Comparison of ENCODE assay signal across 8 cellular contexts in the genomic region with DNA sequence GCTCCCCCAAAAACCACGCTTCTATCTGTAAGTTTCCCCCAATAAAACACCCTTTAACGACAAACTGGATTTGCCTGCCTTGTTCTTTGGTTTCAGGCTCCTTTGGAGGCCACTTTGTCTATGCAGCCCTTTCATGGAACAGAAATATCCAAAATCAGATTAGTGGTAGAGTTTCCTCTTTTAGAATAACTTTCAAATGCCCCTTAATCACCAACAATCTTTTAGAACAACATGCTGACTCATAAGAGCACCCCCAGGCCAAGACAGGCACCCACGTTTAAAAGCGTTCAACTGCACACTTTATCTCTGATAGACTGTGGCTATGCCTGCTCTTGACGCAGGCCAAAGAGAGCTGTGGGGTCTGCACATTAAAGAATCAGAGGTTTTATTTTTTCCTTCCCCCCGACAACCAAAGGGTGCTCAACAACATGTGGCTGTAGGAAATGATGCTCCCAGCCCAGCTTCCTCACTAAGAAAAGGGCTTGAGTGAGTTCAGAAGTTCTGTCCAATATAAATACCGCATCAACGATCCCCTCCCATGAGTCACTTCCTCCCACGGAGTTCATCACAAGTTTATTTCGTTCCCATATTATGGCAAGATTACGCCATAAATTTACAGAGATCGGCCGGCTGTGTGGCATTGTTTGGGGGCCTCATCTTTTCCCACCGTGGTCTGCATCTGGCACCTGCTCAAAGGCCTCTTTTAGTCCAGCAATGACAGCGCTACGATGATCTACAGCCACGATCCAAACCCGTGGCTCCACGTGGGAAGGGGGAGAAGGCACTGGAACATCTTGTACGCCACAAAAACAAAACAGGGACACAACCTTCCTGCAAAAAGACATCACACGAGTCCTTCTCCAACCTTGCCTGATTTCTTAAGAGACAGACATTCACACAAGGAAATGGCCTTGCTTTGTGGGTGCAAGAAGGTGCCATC.
DNase-seq lines count a peak whose midpoint lies in the region; ATAC-seq and TF ChIP-seq lines count a peak whose summit lies in the region.

No MANE protein-coding gene starts in this region.

- H3K27me3 Mint-ChIP-seq in activated naive CD8-positive, alpha-beta T cell treated with anti-CD3 and anti-CD28 coated beads, Interleukin-2, amount 50 U/mL, for 24 hours: peaks cover 47% of the 10 kb centered on the region

- no peak overlapping the region for H2AFZ ChIP-seq in hepatocyte

- peak overlapping the region; percentile 40 for H3K27ac Mint-ChIP-seq in activated naive CD8-positive, alpha-beta T cell treated with anti-CD3 and anti-CD28 coated beads, Interleukin-2, amount 50 U/mL, for 24 hours

- DNase-seq in AG10803 (ENCODE audit: low read depth): peak; percentile 98
- peak; percentile 99 for DNase-seq in M059J (ENCODE audit: low read depth)
- peak; percentile 47 for DNase-seq in activated naive CD8-positive, alpha-beta T cell treated with anti-CD3 and anti-CD28 coated beads, Interleukin-2, amount 50 U/mL, for 24 hours
- DNase-seq in hepatocyte (ENCODE audit: low spot score): peak; percentile 59
- peak; percentile 30 to 40 for DNase-seq in stimulated activated CD8-positive, alpha-beta memory T cell treated with anti-CD3 and anti-CD28 coated beads, Interleukin-15, amount 100 ng/mL, for 48 hours (ENCODE audit: low read depth in 2 of 2)
- no peak for DNase-seq in NCI-H1092 treated with DMSO at 0.1 percent for 48 hours (lab: John Stamatoyannopoulos, UW)
- DNase-seq in superior temporal gyrus (ENCODE audit: extremely low spot score): no peak

- WGBS in hepatocyte (ENCODE audit: low lambda C conversion rate, missing lambda C conversion rate): 70% methylated on average over 21 of the region's 21 CpGs

- no peaks in the 10 kb centered on the region for H3K79me2 ChIP-seq in hepatocyte

- no peaks in the 10 kb centered on the region for H3K27me3 ChIP-seq in hepatocyte

- peaks cover 62% of the 10 kb centered on the region for H3K4me1 Mint-ChIP-seq in activated naive CD8-positive, alpha-beta T cell treated with anti-CD3 and anti-CD28 coated beads, Interleukin-2, amount 50 U/mL, for 24 hours

- H3K9me3 Mint-ChIP-seq in activated naive CD8-positive, alpha-beta T cell treated with anti-CD3 and anti-CD28 coated beads, Interleukin-2, amount 50 U/mL, for 24 hours: no peaks in the 10 kb centered on the region

- H3K9me2 ChIP-seq in hepatocyte (replicated peaks; ENCODE audit: insufficient read depth): no peaks in the 10 kb centered on the region

- no peaks in the 10 kb centered on the region for H3K36me3 ChIP-seq in hepatocyte (replicated peaks; ENCODE audit: insufficient read depth, low read depth)

- peak overlapping the region; percentile 3 for H3K4me3 Mint-ChIP-seq in activated naive CD8-positive, alpha-beta T cell treated with anti-CD3 and anti-CD28 coated beads, Interleukin-2, amount 50 U/mL, for 24 hours

- ATAC-seq in activated naive CD8-positive, alpha-beta T cell treated with anti-CD3 and anti-CD28 coated beads, Interleukin-2, amount 50 U/mL, for 24 hours: peak; percentile 68
- ATAC-seq in HG02610 (IDR thresholded peaks at IDR 0.05; ENCODE audit: unreplicated experiment): no peak

- peak overlapping the region; percentile 23 for H3K4me2 ChIP-seq in hepatocyte

- H3K27ac ChIP-seq in hepatocyte: peak overlapping the region; percentile 76

- H3K4me1 ChIP-seq in hepatocyte (ENCODE audit: insufficient read depth): peaks cover 9% of the 10 kb centered on the region

- no peaks in the 10 kb centered on the region for H3K36me3 Mint-ChIP-seq in activated naive CD8-positive, alpha-beta T cell treated with anti-CD3 and anti-CD28 coated beads, Interleukin-2, amount 50 U/mL, for 24 hours (ENCODE audit: low read depth)

- no peak for TF ChIP-seq CTCF in AG10803 (conservative IDR thresholded peaks at IDR 0.05; ENCODE audit: low read length)
- TF ChIP-seq CTCF in hepatocyte (IDR thresholded peaks at IDR 0.05; ENCODE audit: poor library complexity): no peak

- H3K9me3 ChIP-seq in hepatocyte (ENCODE audit: low read depth): no peaks in the 10 kb centered on the region

- no peaks in the 10 kb centered on the region for H4K20me1 ChIP-seq in hepatocyte (ENCODE audit: insufficient read depth, poor library complexity, severe bottlenecking)

- H3K4me3 ChIP-seq in AG10803 (ENCODE audit: low read length) (no peak overlapping the region), hepatocyte (no peak overlapping the region)

Comparison
In these comparisons a context has a peak if more than half of its experiments do, and no peak if none do; other contexts are left out.
1. DNase-seq: peak in AG10803 (single experiment), M059J (single experiment), activated naive CD8-positive, alpha-beta T cell treated with anti-CD3 and anti-CD28 coated beads, Interleukin-2, amount 50 U/mL, for 24 hours (single experiment), hepatocyte (single experiment) and stimulated activated CD8-positive, alpha-beta memory T cell treated with anti-CD3 and anti-CD28 coated beads, Interleukin-15, amount 100 ng/mL, for 48 hours (2 of 2); none in NCI-H1092 treated with DMSO at 0.1 percent for 48 hours (single experiment) and superior temporal gyrus (single experiment).